In the genomic region with DNA sequence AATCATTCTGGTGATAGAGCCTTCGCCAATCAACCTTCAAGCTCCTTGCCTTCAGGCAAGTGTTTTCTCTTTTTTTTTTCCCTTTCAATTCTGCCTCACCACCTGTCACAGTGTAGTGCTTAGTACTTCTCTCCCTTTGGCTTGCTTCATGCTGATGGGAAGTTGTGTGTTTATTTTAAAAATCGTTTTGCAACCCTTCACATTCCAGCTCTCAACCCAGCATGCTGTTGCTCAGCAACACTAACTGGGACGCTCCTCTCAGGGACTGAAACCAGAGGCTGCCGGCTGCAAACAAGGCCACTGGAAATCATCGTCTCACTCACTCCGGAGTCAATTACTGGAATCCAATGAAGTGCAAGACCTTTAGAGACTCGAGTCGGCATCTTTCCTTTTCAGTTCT, we compare ENCODE assay signal across 8 cellular contexts.
A peak's percentile ranks its signal among the peaks of the same experiment; 100 is the strongest.
DNase-seq lines count a peak whose midpoint lies in the region; ATAC-seq, FAIRE-seq and TF ChIP-seq lines count a peak whose summit lies in the region.

No MANE protein-coding gene starts in this region.

- FAIRE-seq in small intestine (lab: Jason Lieb, UNC), result no peak

- H3K27me3 ChIP-seq in small intestine (ENCODE audit: control insufficient read depth in 2 of 2, insufficient read depth in 2 of 2, low read length in 2 of 2), result no peaks in the 10 kb centered on the region

- peak; percentile 99 for DNase-seq in DMS79 (lab: John Stamatoyannopoulos, UW)
- DNase-seq in NCI-H446 treated with DMSO at 0.1 percent for 48 hours (lab: John Stamatoyannopoulos, UW), result peak; percentile 48
- DNase-seq in fibroblast of the aortic adventitia (ENCODE audit: low read depth), result peak; percentile 80
- DNase-seq in omental fat pad (ENCODE audit: low spot score), result no peak
- no peak for DNase-seq in small intestine
- no peak for DNase-seq in AML-193 (lab: John Stamatoyannopoulos, UW)
- DNase-seq in CD1c-positive myeloid dendritic cell (ENCODE audit: extremely low spot score), result no peak

- TF ChIP-seq CTCF in fibroblast of the aortic adventitia (IDR thresholded peaks at IDR 0.05; ENCODE audit: insufficient read depth, low read length), result no peak
- no peak for TF ChIP-seq CTCF in omental fat pad (IDR thresholded peaks at IDR 0.05)

- ATAC-seq in omental fat pad (ENCODE audit: low FRiP score), result peak; percentile 91
- no peak for ATAC-seq in GM21717 (IDR thresholded peaks at IDR 0.05; ENCODE audit: unreplicated experiment)

- no peaks in the 10 kb centered on the region for H3K36me3 ChIP-seq in small intestine (ENCODE audit: control insufficient read depth in 2 of 2, insufficient read depth in 2 of 2, low read length in 2 of 2)

- H3K4me3 ChIP-seq in fibroblast of the aortic adventitia (ENCODE audit: low read depth, low read length) (peak overlapping the region; percentile 26), small intestine (ENCODE audit: low read depth in 1 of 2, low read length in 2 of 2) (no peak overlapping the region)

- WGBS in small intestine, 3 donors, result 29 to 53% (median 53%) methylated on average over 8 of the region's 8 CpGs

- H3K9me3 ChIP-seq in small intestine (ENCODE audit: control insufficient read depth, low read depth), result no peaks in the 10 kb centered on the region

- no peak overlapping the region for H3K27ac ChIP-seq in small intestine (ENCODE audit: low read depth in 1 of 2, low read length in 1 of 2)

- peaks cover 0 to 3% of the 10 kb centered on the region in 2 donors for H3K4me1 ChIP-seq in small intestine (ENCODE audit: control insufficient read depth in 2 of 2, insufficient read depth in 1 of 2, low read depth in 1 of 2, low read length in 1 of 2)

Comparison
In these comparisons a context has a peak if more than half of its experiments do, and no peak if none do; other contexts are left out.
1. DNase-seq: peak in DMS79 (single experiment), NCI-H446 treated with DMSO at 0.1 percent for 48 hours (single experiment) and fibroblast of the aortic adventitia (single experiment); none in omental fat pad (single experiment), small intestine (single experiment), AML-193 (0 of 2) and CD1c-positive myeloid dendritic cell (single experiment).